Comparison of ENCODE assay signal across 16 cellular contexts in the genomic region with DNA sequence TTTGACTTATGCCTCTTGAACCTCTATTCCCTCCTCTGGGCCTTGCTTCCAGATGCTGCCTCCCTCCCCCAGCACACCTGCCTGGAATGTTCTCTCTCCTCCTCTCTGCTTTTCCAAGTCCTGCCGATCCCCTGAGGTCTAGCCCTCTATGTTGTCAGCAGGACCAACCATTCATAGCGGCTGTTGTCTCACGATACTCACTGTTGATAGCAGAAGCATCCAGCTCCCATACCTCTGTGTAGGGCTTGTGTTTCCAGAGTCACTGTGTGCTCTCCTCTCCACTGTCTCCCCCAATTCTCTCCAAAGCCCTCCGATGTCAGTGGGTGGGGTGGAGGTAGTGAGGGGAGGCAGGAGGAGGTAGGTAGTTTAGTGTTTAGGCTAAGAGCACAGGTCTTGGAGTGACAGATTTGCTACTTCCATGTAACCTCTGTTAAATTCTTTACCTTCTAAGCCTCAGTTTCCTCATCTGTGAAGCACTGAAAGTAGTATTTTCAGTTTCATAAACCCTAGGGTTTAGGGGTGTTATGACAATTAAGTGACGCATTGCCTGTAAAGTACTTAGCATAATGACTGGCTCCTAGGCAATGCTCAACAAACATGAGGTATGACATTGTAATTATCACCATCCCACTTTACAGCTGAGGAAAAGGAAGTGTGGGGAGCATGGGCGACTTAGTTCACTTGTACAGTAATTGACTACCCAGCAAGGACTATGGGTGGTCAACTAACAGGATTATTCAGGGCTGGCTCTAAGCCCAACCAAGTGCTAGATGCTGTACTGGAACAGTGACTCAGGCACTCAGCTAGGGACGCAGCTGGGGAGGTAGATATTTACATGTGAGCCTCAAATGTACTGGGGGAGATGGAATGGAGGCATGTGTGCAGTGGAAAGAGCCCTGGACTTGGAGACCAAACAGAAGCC.
DNase-seq lines count a peak whose midpoint lies in the region; ATAC-seq and TF ChIP-seq lines count a peak whose summit lies in the region.
"Had no signal": no experiment of that assay in that cellular context is flagged by ENCODE, and none has a peak within 500 bp of the region (broad histone marks: within the 10 kb centered on the region; RNA-seq: fewer than 3 reads in every experiment).

No MANE protein-coding gene starts in this region.

- H3K4me3 Mint-ChIP-seq in dendritic cell treated with granulocyte-macrophage colony-stimulating factor and Interleukin-4, amounts not matched to agents 40 ng/mL and 50 ng/mL, for 4 days = no peak overlapping the region
- H3K4me3 Mint-ChIP-seq in nephron = no peak overlapping the region
- H3K4me3 Mint-ChIP-seq: B cell; CD8-positive, alpha-beta memory T cell had no signal

- no peaks in the 10 kb centered on the region for H3K36me3 Mint-ChIP-seq in dendritic cell treated with granulocyte-macrophage colony-stimulating factor and Interleukin-4, amounts not matched to agents 40 ng/mL and 50 ng/mL, for 4 days (ENCODE audit: low read depth)
- no peaks in the 10 kb centered on the region for H3K36me3 Mint-ChIP-seq in nephron (ENCODE audit: low read depth)
- H3K36me3 Mint-ChIP-seq: CD8-positive, alpha-beta memory T cell had no signal

- TF ChIP-seq CTCF in nephron (IDR thresholded peaks at IDR 0.05; ENCODE audit: unreplicated experiment in 3 of 3) = no peak

- H3K4me1 Mint-ChIP-seq in dendritic cell treated with granulocyte-macrophage colony-stimulating factor and Interleukin-4, amounts not matched to agents 40 ng/mL and 50 ng/mL, for 4 days (ENCODE audit: low read depth) = peaks cover 51% of the 10 kb centered on the region
- peaks cover 8% of the 10 kb centered on the region for H3K4me1 Mint-ChIP-seq in nephron
- H3K4me1 Mint-ChIP-seq: CD8-positive, alpha-beta memory T cell had no signal

- no peaks in the 10 kb centered on the region for H3K9me3 Mint-ChIP-seq in dendritic cell treated with granulocyte-macrophage colony-stimulating factor and Interleukin-4, amounts not matched to agents 40 ng/mL and 50 ng/mL, for 4 days
- no peaks in the 10 kb centered on the region for H3K9me3 Mint-ChIP-seq in nephron
- H3K9me3 Mint-ChIP-seq: CD8-positive, alpha-beta memory T cell had no signal

- DNase-seq in Daoy (ENCODE audit: low read depth) (peak; percentile 53), NCI-H226 (no peak), T-helper 9 cell (no peak), glomerular visceral epithelial cell (ENCODE audit: extremely low spot score) (no peak)
- DNase-seq: CD8-positive, alpha-beta memory T cell; DND-41; NCI-H1417 treated with DMSO at 0.1 percent for 48 hours; NCI-H2029 treated with DMSO at 0.1 percent for 48 hours; SHP77 had no signal

- H3K27me3 Mint-ChIP-seq in dendritic cell treated with granulocyte-macrophage colony-stimulating factor and Interleukin-4, amounts not matched to agents 40 ng/mL and 50 ng/mL, for 4 days = peaks cover 36% of the 10 kb centered on the region
- peaks cover 4% of the 10 kb centered on the region for H3K27me3 Mint-ChIP-seq in nephron (ENCODE audit: low read depth)

- peak overlapping the region; percentile 30 for H3K27ac Mint-ChIP-seq in dendritic cell treated with granulocyte-macrophage colony-stimulating factor and Interleukin-4, amounts not matched to agents 40 ng/mL and 50 ng/mL, for 4 days
- H3K27ac Mint-ChIP-seq in nephron = peak overlapping the region in 2 of 3 experiments; percentile 17 to 56
- H3K27ac Mint-ChIP-seq: B cell; CD8-positive, alpha-beta memory T cell had no signal

- intact Hi-C loops in dendritic cell treated with granulocyte-macrophage colony-stimulating factor and Interleukin-4, amounts not matched to agents 40 ng/mL and 50 ng/mL, for 4 days (cut with micrococcal nuclease) = no loop called here

- ATAC-seq in HG03175 (IDR thresholded peaks at IDR 0.05; ENCODE audit: unreplicated experiment) (peak; percentile 39), GM21528 (IDR thresholded peaks at IDR 0.05; ENCODE audit: low FRiP score, unreplicated experiment) (no peak)
- ATAC-seq: Panc1, SK-N-SH treated with all-trans-retinoic acid at 6 μM for 48 hours had no signal
